14 cellular contexts compared by ENCODE assay signal in genomic region chr9:121082075-121082474, GRCh38.
"Had no signal": no experiment of that assay in that cellular context is flagged by ENCODE, and none has a peak within 500 bp of the region (broad histone marks: within the 10 kb centered on the region; RNA-seq: fewer than 3 reads in every experiment).

No MANE protein-coding gene starts in this region.

- ATAC-seq: activated CD8-positive, alpha-beta T cell treated with anti-CD3 and anti-CD28 coated beads for 36 hours; activated T-cell treated with anti-CD3 and anti-CD28 coated beads, Interleukin-2, amount 50 U/mL, for 4 hours; gastroesophageal sphincter; heart right ventricle; left cardiac atrium; lower lobe of right lung; WTC11 had no signal

- DNase-seq: activated CD4-positive, alpha-beta T cell treated with anti-CD3 and anti-CD28 coated beads for 48 hours; activated CD8-positive, alpha-beta T cell treated with anti-CD3 and anti-CD28 coated beads for 36 hours; activated effector memory CD4-positive, alpha-beta T cell treated with anti-CD3 and anti-CD28 coated beads, Interleukin-2, amount 50 U/mL, for 16 hours; activated T-cell treated with anti-CD3 and anti-CD28 coated beads, Interleukin-2, amount 50 U/mL, for 4 hours; adrenal gland; heart right ventricle; left cardiac atrium; lower lobe of right lung; stimulated activated CD4-positive, alpha-beta T cell treated with anti-CD3 and anti-CD28 coated beads, Interleukin-2, amount 100 ng/mL, for 24 hours; tibial artery had no signal

- H3K27ac ChIP-seq: adrenal gland, cardiac muscle cell, gastroesophageal sphincter, heart right ventricle, lower lobe of right lung, parathyroid adenoma, tibial artery had no signal

- H3K4me3 ChIP-seq: adrenal gland, cardiac muscle cell, gastroesophageal sphincter, heart right ventricle, lower lobe of right lung, tibial artery had no signal

- H3K36me3 ChIP-seq: adrenal gland, cardiac muscle cell had no signal

- H3K27me3 ChIP-seq: adrenal gland, cardiac muscle cell, gastroesophageal sphincter, heart right ventricle, tibial artery had no signal
